ENCODE assay signal across 16 cellular contexts in genomic region chr10:125694874-125695273, GRCh38. TPM values are rescaled to one million over a fixed set of nuclear protein-coding genes. Genes with fewer than 3 reads are reported as not detected.
A peak's percentile ranks its signal among the peaks of the same experiment; 100 is the strongest.
DNase-seq lines count a peak whose midpoint lies in the region; ATAC-seq and TF ChIP-seq lines count a peak whose summit lies in the region.
"Had no signal": no experiment of that assay in that cellular context is flagged by ENCODE, and none has a peak within 500 bp of the region (broad histone marks: within the 10 kb centered on the region; RNA-seq: fewer than 3 reads in every experiment).

No MANE protein-coding gene starts in this region.

- H2BK12ac ChIP-seq in neuronal stem cell (ENCODE audit: low read length) = no peak overlapping the region

- H2BK5ac ChIP-seq in neuronal stem cell (ENCODE audit: low read length) = no peak overlapping the region

- TF ChIP-seq CTCF in AG09319 (IDR thresholded peaks at IDR 0.05; ENCODE audit: low read depth, low read length) (no peak), cardiac fibroblast (IDR thresholded peaks at IDR 0.05; ENCODE audit: low read depth, low read length) (no peak)

- no peaks in the 10 kb centered on the region for H3K9me3 ChIP-seq in neuronal stem cell (replicated peaks in 1 of 2; ENCODE audit: control insufficient read depth in 2 of 2, insufficient read depth in 1 of 2, low read depth in 1 of 2, low read length in 2 of 2)
- H3K9me3 ChIP-seq: psoas muscle had no signal

- H4K8ac ChIP-seq in neuronal stem cell (ENCODE audit: low read depth, low read length) = no peak overlapping the region

- peak; percentile 69 for DNase-seq in AG09319 (ENCODE audit: extremely low read depth, low read depth)
- peak; percentile 91 for DNase-seq in M059J (ENCODE audit: low read depth)
- peak; percentile 56 to 84 for DNase-seq in cardiac fibroblast (ENCODE audit: low read depth in 2 of 2)
- peak; percentile 31 for DNase-seq in kidney tubule cell (ENCODE audit: low spot score)
- DNase-seq in NCI-H2227 (lab: John Stamatoyannopoulos, UW; ENCODE audit: unreplicated experiment) = no peak
- no peak for DNase-seq in MV-4-11 (lab: John Stamatoyannopoulos, UW)
- DNase-seq in neuronal stem cell (ENCODE audit: low spot score) = no peak
- DNase-seq: activated naive CD8-positive, alpha-beta T cell treated with anti-CD3 and anti-CD28 coated beads for 36 hours; NCI-H345; psoas muscle; SHP77; stimulated activated CD4-positive, alpha-beta T cell treated with anti-CD3 and anti-CD28 coated beads, Interleukin-4, amount 100 ng/mL, for 24 hours; stimulated activated naive CD4-positive, alpha-beta T cell treated with Interleukin-2 at 50 U/mL for 16 hours had no signal

- ATAC-seq in GM18870 (IDR thresholded peaks at IDR 0.05; ENCODE audit: unreplicated experiment) = no peak
- ATAC-seq: psoas muscle had no signal

- no peak overlapping the region for H3K14ac ChIP-seq in neuronal stem cell (ENCODE audit: low read length)

- H2BK120ac ChIP-seq in neuronal stem cell (ENCODE audit: low read depth, low read length) = no peak overlapping the region

- no peaks in the 10 kb centered on the region for H3K4me1 ChIP-seq in neuronal stem cell (ENCODE audit: control insufficient read depth in 2 of 2, insufficient read depth in 1 of 2, low read depth in 1 of 2, low read length in 2 of 2)
- H3K4me1 ChIP-seq: psoas muscle had no signal

- H2AK5ac ChIP-seq in neuronal stem cell (ENCODE audit: low read depth, low read length) = no peak overlapping the region

- no peak overlapping the region for H2AFZ ChIP-seq in neuronal stem cell (ENCODE audit: low read length)

- no peak overlapping the region for H3K23ac ChIP-seq in neuronal stem cell (ENCODE audit: low read depth, low read length, poor library complexity)

- H3K9ac ChIP-seq in neuronal stem cell (ENCODE audit: low read depth, low read length, poor library complexity) = no peak overlapping the region

- WGBS in neuronal stem cell (ENCODE audit: extremely low coverage in 2 of 2, insufficient read length in 2 of 2, insufficient replicate concordance in 1 of 2), 2 donors = no CpG with 5 or more reads among the region's 2 CpGs

- no peak overlapping the region for H3K4ac ChIP-seq in neuronal stem cell (ENCODE audit: low read length)

- no peak overlapping the region for H2BK15ac ChIP-seq in neuronal stem cell (ENCODE audit: low read length)

- H3K79me1 ChIP-seq in neuronal stem cell (ENCODE audit: low read depth, low read length) = no peaks in the 10 kb centered on the region

- no peaks in the 10 kb centered on the region for H3K27me3 ChIP-seq in neuronal stem cell (ENCODE audit: control insufficient read depth in 3 of 3, insufficient read depth in 3 of 3, low read depth in 1 of 3, low read length in 3 of 3)

- H4K91ac ChIP-seq in neuronal stem cell (ENCODE audit: low read depth, low read length, poor library complexity) = no peak overlapping the region

- no peaks in the 10 kb centered on the region for H3K36me3 ChIP-seq in neuronal stem cell (replicated peaks in 1 of 2; ENCODE audit: control insufficient read depth in 2 of 2, insufficient read depth in 2 of 2, low read length in 2 of 2)

- H3K27ac ChIP-seq in neuronal stem cell (replicated peaks; ENCODE audit: low read length) = no peak overlapping the region
- H3K27ac ChIP-seq: psoas muscle had no signal

- no peak overlapping the region for H3K4me3 ChIP-seq in cardiac fibroblast (replicated peaks in 1 of 2; ENCODE audit: low read depth in 2 of 2, low read length in 2 of 2)
- H3K4me3 ChIP-seq in neuronal stem cell (ENCODE audit: low read length in 2 of 2) = no peak overlapping the region
- H3K4me3 ChIP-seq: psoas muscle had no signal

- H3K18ac ChIP-seq in neuronal stem cell (ENCODE audit: low read length) = no peak overlapping the region

- H3K4me2 ChIP-seq in neuronal stem cell (ENCODE audit: insufficient read depth, low read length, poor library complexity, severe bottlenecking) = no peak overlapping the region

RNA-seq across cellular contexts. Expression of gene TEX36, which starts 11.9 kb away (rescaled TPM):
- total RNA-seq in M059J (2014; rRNA removed; shearing (Covaris generic)) = 0.10 TPM in 1 of 2 replicates, not detected in the other
- polyA plus RNA-seq in neuronal stem cell (2013, experiment 1 of 2) = not detected
- polyA plus RNA-seq in neuronal stem cell (2013, experiment 2 of 2) = not detected
- total RNA-seq: activated naive CD8-positive, alpha-beta T cell treated with anti-CD3 and anti-CD28 coated beads for 36 hours; mucosa of gallbladder; psoas muscle had no signal
- polyA plus RNA-seq: CD14-positive monocyte, psoas muscle had no signal

RNA-seq across cellular contexts. Expression of gene EDRF1, which starts 24.6 kb away (rescaled TPM):
- 19.8 and 30.2 TPM in 2 replicates for total RNA-seq in M059J (2014; rRNA removed; shearing (Covaris generic))
- polyA plus RNA-seq in neuronal stem cell (2013, experiment 1 of 2) = 21.4 TPM
- 22.1 TPM for polyA plus RNA-seq in neuronal stem cell (2013, experiment 2 of 2)

Comparison
In these comparisons a context has a peak if more than half of its experiments do, and no peak if none do; other contexts are left out.
1. DNase-seq: peak in AG09319 (single experiment), M059J (single experiment), cardiac fibroblast (2 of 2) and kidney tubule cell (single experiment); none in NCI-H2227 (single experiment), MV-4-11 (single experiment) and neuronal stem cell (single experiment).